Comparison of ENCODE assay signal across 8 cellular contexts in genomic region chr1:26538480-26539412, GRCh38. TPM values are rescaled to one million over a fixed set of nuclear protein-coding genes. Genes with fewer than 3 reads are reported as not detected.
DNase-seq lines count a peak whose midpoint lies in the region; ATAC-seq, FAIRE-seq and TF ChIP-seq lines count a peak whose summit lies in the region.

No MANE protein-coding gene starts in this region.

- no peak overlapping the region for H3K9ac ChIP-seq in GM12878 (ENCODE audit: control insufficient read depth, insufficient read depth, low read length)

- peak; percentile 39; the same call in 1 of the 2 replicates for TF ChIP-seq RAD21 in GM12878 (IDR thresholded peaks at IDR 0.05; ENCODE audit: insufficient read depth, low read depth, low read length)

- H4K20me1 ChIP-seq in GM12878 (ENCODE audit: control insufficient read depth, insufficient read depth), result no peaks in the 10 kb centered on the region

- peak; percentile 73 for DNase-seq in AG20443 (ENCODE audit: low spot score)
- DNase-seq in GM20000 (ENCODE audit: low spot score), result peak; percentile 67
- no peak for DNase-seq in GM12878 (ENCODE audit: low read depth, low spot score)
- DNase-seq in lung microvascular endothelial cell (ENCODE audit: low read depth in 2 of 2), result peak; percentile 47 to 70
- DNase-seq in urothelium cell line (ENCODE audit: low spot score), result peak; percentile 69

- POLR2A ChIA-PET in GM12878 (lab: Charles Lee), result interaction anchor here (0.5 to 2.3 kb wide), 14 partner anchors 8 to 220 kb away, joined by 3 to 9 read pairs (median 4); no protein-coding TSS in a partner anchor

- SMC1A ChIA-PET in GM12878 (lab: Charles Lee; ENCODE audit: uncharacterized antibody, unreplicated experiment), result interaction anchor here (0.5 to 5.1 kb wide), 23 partner anchors 8 to 252 kb away, joined by 3 to 53 read pairs (median 4); partner anchors contain the start of genes DHDDS and RPS6KA1

- no peak overlapping the region for H3K4me2 ChIP-seq in GM12878 (ENCODE audit: control insufficient read depth, insufficient read depth)

- no peak for TF ChIP-seq POLR2A in GM12878 (IDR thresholded peaks at IDR 0.05; ENCODE audit: low read depth, low read length)

- no peak for TF ChIP-seq EP300 in GM12878 (IDR thresholded peaks at IDR 0.05; ENCODE audit: borderline replicate concordance in 1 of 2, control insufficient read depth in 1 of 2, low read depth in 2 of 2, low read length in 2 of 2)

- WGBS in GM12878 (ENCODE audit: insufficient coverage, insufficient replicate concordance, low lambda C conversion rate, missing lambda C conversion rate), result 65% methylated on average over 14 of the region's 14 CpGs

- in situ Hi-C loops in GM12878 (cut with MboI), result no loop called here

- peaks cover 60% of the 10 kb centered on the region for H3K4me1 ChIP-seq in GM12878 (ENCODE audit: control insufficient read depth, insufficient read depth, low read length)

- no TSS peak for BruUV-seq in GM12878 (replicated peaks; lab: Mats Ljungman, UMichigan)

- H3K9me3 ChIP-seq in GM12878 (replicated peaks; ENCODE audit: control insufficient read depth, insufficient read depth, low read length), result no peaks in the 10 kb centered on the region

- CTCF ChIA-PET in GM12878 (lab: Yijun Ruan, JAX), result interaction anchor here (0.8 to 6.0 kb wide), 37 partner anchors 9 to 350 kb away, joined by 3 to 123 read pairs (median 7); partner anchors contain the start of genes CEP85, PIGV and RPS6KA1

- H3K36me3 ChIP-seq in GM12878 (ENCODE audit: control insufficient read depth in 2 of 2, insufficient read depth in 2 of 2, low read length in 1 of 2), result peaks cover 0 to 1% of the 10 kb centered on the region in 2 experiments; a peak in 3 of 4 replicates

- peak; percentile 57 for TF ChIP-seq CTCF in GM20000 (IDR thresholded peaks at IDR 0.05; ENCODE audit: extremely low read depth, missing control alignments)
- peak; percentile 48 to 72 (median 70) for TF ChIP-seq CTCF in GM12878 (IDR thresholded peaks at IDR 0.05 in 2 of 3, conservative IDR thresholded peaks at IDR 0.05 in 1 of 3; ENCODE audit: control insufficient read depth in 2 of 3, extremely low read depth in 1 of 3, insufficient read depth in 1 of 3, low read depth in 3 of 3, low read length in 3 of 3)

- intact Hi-C loops in GM12878 (cut with micrococcal nuclease; ENCODE audit: unreplicated experiment), result no loop called here

- FAIRE-seq in GM12878 (lab: Jason Lieb, UNC), result peak; percentile 41
- no peak for FAIRE-seq in urothelium cell line (lab: Jason Lieb, UNC)

- H3K27me3 ChIP-seq in GM12878 (replicated peaks in 1 of 2; ENCODE audit: control insufficient read depth in 2 of 2, insufficient read depth in 2 of 2, low read length in 1 of 2), result no peaks in the 10 kb centered on the region

- RAD21 ChIA-PET in GM12878 (lab: Charles Lee; ENCODE audit: unreplicated experiment), result interaction anchor here (0.5 to 4.4 kb wide), 20 partner anchors 8 to 250 kb away, joined by 3 to 28 read pairs (median 4); partner anchors contain the start of gene RPS6KA1

- ATAC-seq in SK-N-SH treated with all-trans-retinoic acid at 6 μM for 48 hours, result peak; percentile 64
- ATAC-seq in GM12878, result no peak
- ATAC-seq in GM18498 (IDR thresholded peaks at IDR 0.05; ENCODE audit: unreplicated experiment), result no peak
- ATAC-seq in HG02623 (IDR thresholded peaks at IDR 0.05; ENCODE audit: unreplicated experiment), result no peak

- no peak overlapping the region for H3K4me3 ChIP-seq in GM12878

- H3K79me2 ChIP-seq in GM12878 (ENCODE audit: control insufficient read depth, insufficient read depth, low read length), result peaks cover 9% of the 10 kb centered on the region

- no peak overlapping the region for H2AFZ ChIP-seq in GM12878 (ENCODE audit: control insufficient read depth, low read depth, low read length)

- no peak overlapping the region for H3K27ac ChIP-seq in GM12878 (ENCODE audit: control insufficient read depth, insufficient read depth)

TF ChIP-seq in SK-N-SH treated with all-trans-retinoic acid at 6 μM for 48 hours, 23 proteins besides CTCF, POLR2A, EP300 and RAD21:
- no peak for TF ChIP-seq TOX (CRISPR knock-in tag; IDR thresholded peaks at IDR 0.05; ENCODE audit: borderline replicate concordance)
TF ChIP-seq in SK-N-SH treated with all-trans-retinoic acid at 6 μM for 48 hours: peak in this region for 0.

TF ChIP-seq in GM12878, 131 proteins besides CTCF, POLR2A, EP300 and RAD21:
- TF ChIP-seq JUNB (IDR thresholded peaks at IDR 0.05) (no peak), SMAD1 (IDR thresholded peaks at IDR 0.05; ENCODE audit: low read depth, partially characterized antibody) (no peak), IKZF1 (conservative IDR thresholded peaks at IDR 0.05) (no peak), CBX3 (IDR thresholded peaks at IDR 0.05; ENCODE audit: borderline replicate concordance, low read depth) (no peak), SMC3 (IDR thresholded peaks at IDR 0.05; ENCODE audit: borderline replicate concordance, low read length) (peak; percentile 33; the same call in 1 of the 2 replicates), ZNF217 (IDR thresholded peaks at IDR 0.05) (peak; percentile 60; the same call in 1 of the 2 replicates), HCFC1 (IDR thresholded peaks at IDR 0.05; ENCODE audit: low read length) (no peak), BCLAF1 (IDR thresholded peaks at IDR 0.05) (no peak), ZBED1 (IDR thresholded peaks at IDR 0.05; ENCODE audit: borderline replicate concordance) (0 out of 2 replicates have a peak, but pooled peaks have one; percentile 20), SMARCA5 (IDR thresholded peaks at IDR 0.05) (peak; percentile 52), SREBF2 (IDR thresholded peaks at IDR 0.05; ENCODE audit: low read length) (no peak)
TF ChIP-seq in GM12878: peak in this region for 4.

RNA-seq across cellular contexts. Expression of gene RPS6KA1, which starts 9.2 kb away (rescaled TPM):
- 130 and 155 TPM in 2 replicates for total RNA-seq in GM12878 (2013; cell fraction: nucleolus; rRNA removed)
- 118 and 136 TPM in 2 replicates for total RNA-seq in GM12878 (2014; rRNA removed)
- 75.2 and 83.4 TPM in 2 replicates for total RNA-seq in GM12878 (2014; rRNA removed; fragmentation: Illumina TruSeq; extraction: Trizol)
- 115 and 116 TPM in 2 replicates for total RNA-seq in GM12878 (2021)
- polyA plus RNA-seq in GM12878 (2011; ENCODE audit: low read depth), result 41.7 TPM
- polyA plus RNA-seq in GM12878 (2011; rRNA removed), result 53.7 and 92.1 TPM in 2 replicates
- 108 and 121 TPM in 2 replicates for polyA plus RNA-seq in GM12878 (2011; cell fraction: cytosol; rRNA removed)
- 133 and 140 TPM in 2 replicates for polyA plus RNA-seq in GM12878 (2011; cell fraction: nucleus; rRNA removed)
- 80.5 and 83.0 TPM in 2 replicates for polyA plus RNA-seq in GM12878 (2012)
- polyA plus RNA-seq in GM12878 (2014; fragmentation: Illumina TruSeq; extraction: Trizol), result 72.1 and 74.9 TPM in 2 replicates
- 1 to 10 TPM; 5.0 to 9.9 TPM for polyA plus RNA-seq in GM12878 (2014; fragmentation: Nextera tagmentation; extraction: Ambion mirVana)
- polyA plus RNA-seq in GM12878 (2014; rRNA removed), result 89.3 and 90.9 TPM in 2 replicates
- 100 to 1,000 TPM in 1 of 2 experiments, 10 to 100 TPM in 1; 99.4 to 106 TPM for polyA plus RNA-seq in GM12878 (2016; fragmentation: Nextera tagmentation; extraction: Ambion mirVana)
- 110 and 170 TPM in 2 replicates for polyA minus RNA-seq in GM12878 (2011; rRNA and poly(A)+ RNA removed)
- polyA minus RNA-seq in GM12878 (2011; cell fraction: cytosol; rRNA and poly(A)+ RNA removed), result 54.0 and 77.9 TPM in 2 replicates
- polyA minus RNA-seq in GM12878 (2011; cell fraction: nucleus; rRNA and poly(A)+ RNA removed), result 84.0 and 132 TPM in 2 replicates
- total RNA-seq in lung microvascular endothelial cell, result 10.9 and 12.0 TPM in 2 replicates
